In genomic region chr3:164460851-164461250, GRCh38 we compare ENCODE assay signal across 1 cellular context.
TF ChIP-seq lines count a peak whose summit lies in the region.

No MANE protein-coding gene starts in this region.

TF ChIP-seq in HepG2, 621 proteins besides CTCF, POLR2A, EP300 and RAD21 (continued from another document):
- no peak for TF ChIP-seq ZNF142 (CRISPR knock-in tag; IDR thresholded peaks at IDR 0.05)
- no peak for TF ChIP-seq ZNF337 (CRISPR knock-in tag; IDR thresholded peaks at IDR 0.05; ENCODE audit: borderline replicate concordance, low read depth)
- TF ChIP-seq SIN3A (IDR thresholded peaks at IDR 0.05; ENCODE audit: borderline replicate concordance, low read depth, low read length): no peak
- no peak for TF ChIP-seq ZNF251 (CRISPR knock-in tag; IDR thresholded peaks at IDR 0.05)
- TF ChIP-seq MXD4 (CRISPR knock-in tag; IDR thresholded peaks at IDR 0.05): no peak
